ENCODE assay signal across 27 cellular contexts in the genomic region with DNA sequence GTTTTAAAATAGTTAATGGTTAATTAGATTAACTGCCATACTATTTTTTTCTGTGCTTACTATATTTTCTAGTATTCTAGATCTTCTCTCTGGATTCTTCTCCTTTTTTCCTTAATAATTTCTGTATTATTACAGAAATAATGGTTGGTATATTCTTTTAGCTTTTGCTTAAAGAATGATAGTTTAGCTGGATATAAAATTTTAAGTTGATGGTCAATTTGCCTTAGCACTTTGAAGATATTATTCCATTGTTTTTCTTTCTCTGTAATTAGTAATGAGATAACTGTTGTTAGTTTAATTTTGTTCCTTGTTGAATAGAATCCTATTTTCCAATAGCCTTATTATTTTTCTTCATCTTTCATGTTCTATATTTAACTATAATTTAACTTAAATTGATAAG.
"Had no signal": no experiment of that assay in that cellular context is flagged by ENCODE, and none has a peak within 500 bp of the region (broad histone marks: within the 10 kb centered on the region; RNA-seq: fewer than 3 reads in every experiment).

No MANE protein-coding gene starts in this region.

- H3K9ac ChIP-seq: parathyroid adenoma had no signal

- H3K4me1 ChIP-seq: psoas muscle, thyroid gland, tibial nerve, upper lobe of left lung, vagina had no signal

- H3K27me3 ChIP-seq: neutrophil, thyroid gland, tibial nerve, upper lobe of left lung, vagina had no signal

- H2AFZ ChIP-seq: parathyroid adenoma had no signal

- H3K36me3 ChIP-seq: neutrophil, thoracic aorta, thyroid gland, tibial nerve, upper lobe of left lung, vagina had no signal

- H3K4me3 ChIP-seq: psoas muscle, skin epidermis, thoracic aorta, thyroid gland, tibial nerve, upper lobe of left lung, vagina had no signal

- H3K9me3 ChIP-seq: neutrophil, thyroid gland, vagina had no signal

- H3K79me2 ChIP-seq: parathyroid adenoma had no signal

- FAIRE-seq: urothelium cell line had no signal

- DNase-seq: naive B cell; naive thymus-derived CD8-positive, alpha-beta T cell; nephron progenitor cell; nucleus accumbens; posterior cingulate gyrus; psoas muscle; right cardiac atrium; stimulated activated CD4-positive, alpha-beta T cell treated with anti-CD3 and anti-CD28 coated beads, Interleukin-15, amount 100 ng/mL, for 24 hours; stimulated activated CD4-positive, alpha-beta T cell treated with anti-CD3 and anti-CD28 coated beads, Interleukin-2, amount 100 ng/mL, for 24 hours; stimulated activated CD4-positive, alpha-beta T cell treated with anti-CD3 and anti-CD28 coated beads, Interleukin-2, amount 100 ng/mL, for 48 hours; stimulated activated CD4-positive, alpha-beta T cell treated with anti-CD3 and anti-CD28 coated beads, Interleukin-4, amount 100 ng/mL, for 24 hours; stimulated activated naive B cell treated with anti-CD40 and anti-IgM and Interleukin-4, amounts not matched to agents 10 μg/mL and 1 μg/mL and 100 μg/mL, for 72 hours; stimulated activated naive CD4-positive, alpha-beta T cell treated with Interleukin-2 at 50 U/mL for 16 hours; stimulated activated naive CD8-positive, alpha-beta T cell treated with anti-CD3 and anti-CD28 coated beads, Interleukin-15, amount 100 ng/mL, for 72 hours; thyroid gland; trophoblast cell; upper lobe of left lung had no signal

- ATAC-seq: naive thymus-derived CD8-positive, alpha-beta T cell; natural killer cell treated with Interleukin-12 subunit alpha and Interleukin-12 subunit beta and Interleukin-15 and Interleukin-18, amount 100 ng/mL, for 72 hours; psoas muscle; right cardiac atrium; sciatic nerve; stimulated activated effector memory CD8-positive, alpha-beta T cell treated with anti-CD3 and anti-CD28 coated beads, Interleukin-12 subunit alpha, Interleukin-12 subunit beta, amount 100 ng/mL, for 72 hours; stimulated activated naive B cell treated with anti-CD40 and anti-IgM and Interleukin-4, amounts not matched to agents 10 μg/mL and 1 μg/mL and 100 μg/mL, for 72 hours; stimulated activated naive CD8-positive, alpha-beta T cell treated with anti-CD3 and anti-CD28 coated beads, Interleukin-15, amount 100 ng/mL, for 72 hours had no signal

- H3K27ac ChIP-seq: neutrophil, parathyroid adenoma, psoas muscle, skin epidermis, thoracic aorta, thyroid gland, tibial nerve, upper lobe of left lung, vagina had no signal
